Comparison of ENCODE assay signal across 8 cellular contexts in genomic region chr18:31943895-31944816, GRCh38. TPM values are rescaled to one million over a fixed set of nuclear protein-coding genes. Genes with fewer than 3 reads are reported as not detected.
DNase-seq lines count a peak whose midpoint lies in the region; ATAC-seq, FAIRE-seq and TF ChIP-seq lines count a peak whose summit lies in the region.

No MANE protein-coding gene starts in this region.

- 0 out of 2 replicates have a peak, but pooled peaks cover 10% of the 10 kb centered on the region for H4K20me1 ChIP-seq in K562 (replicated peaks; ENCODE audit: control insufficient read depth, insufficient read depth, low read length)

- H3K4me3 ChIP-seq in heart left ventricle (peak overlapping the region in 11 of 12 donors; percentile 70 to 97 (median 85)), K562 (peak overlapping the region; percentile 74), lower lobe of right lung (peak overlapping the region; percentile 95), urinary bladder (ENCODE audit: low read depth, low read length) (peak overlapping the region; percentile 47)

- POLR2A ChIA-PET in K562 (lab: Yijun Ruan, JAX), result interaction anchor here (0.6 to 2.3 kb wide), 4 partner anchors 13 to 745 kb away, joined by 3 to 5 read pairs (median 3); no protein-coding TSS in a partner anchor

- peak overlapping the region; percentile 100 for H3K4me2 ChIP-seq in K562 (ENCODE audit: insufficient read depth, low read length)

- H3K9me3 ChIP-seq in heart left ventricle (no peaks in the 10 kb centered on the region), K562 (replicated peaks; ENCODE audit: control insufficient read depth, insufficient read depth, low read depth, low read length) (no peaks in the 10 kb centered on the region), lower lobe of right lung (no peaks in the 10 kb centered on the region)

- H3K9me1 ChIP-seq in K562 (ENCODE audit: control insufficient read depth, insufficient read depth, low read length), result no peaks in the 10 kb centered on the region

- CTCF ChIA-PET in K562 (lab: Yijun Ruan, JAX; ENCODE audit: low intra/inter-chr PET ratio), result no interaction called here

- TF ChIP-seq RAD21 in K562 (CRISPR knock-in tag; conservative IDR thresholded peaks at IDR 0.05 in 1 of 2, IDR thresholded peaks at IDR 0.05 in 1 of 2), result no peak

- H3K36me3 ChIP-seq in heart left ventricle (no peaks in the 10 kb centered on the region), K562 (ENCODE audit: control insufficient read depth, insufficient read depth, low read length) (peaks cover 13% of the 10 kb centered on the region), lower lobe of right lung (no peaks in the 10 kb centered on the region), urinary bladder (ENCODE audit: insufficient read depth) (no peaks in the 10 kb centered on the region)

- intact Hi-C loops in heart left ventricle (cut with DNase I), result loop anchor here in 7 of 10 donors (2.0 to 10.0 kb wide), 7 partner anchors 35 to 151 kb away; partner anchors contain the start of genes RNF138 (in 5 of the 7) and RNF125 (in 1 of the 7)
- intact Hi-C loops in left ventricle myocardium superior (cut with micrococcal nuclease), result no loop called here
- intact Hi-C loops in K562 (cut with micrococcal nuclease), result loop anchor here (5.0 kb wide), 2 partner anchors 148 to 193 kb away; partner anchors contain the start of gene RNF138
- intact Hi-C loops in lower lobe of right lung (cut with DNase I), result no loop called here

- FAIRE-seq in K562 (lab: Jason Lieb, UNC), result peak; percentile 6

- H3K9ac ChIP-seq in K562 (ENCODE audit: insufficient read depth in 1 of 2, low read depth in 2 of 2, low read length in 2 of 2), result peak overlapping the region in 1 of 2 experiments; percentile 84; a peak in 3 of 4 replicates

- TF ChIP-seq POLR2A in heart left ventricle (IDR thresholded peaks at IDR 0.05), result no peak
- TF ChIP-seq POLR2A in K562 (conservative IDR thresholded peaks at IDR 0.05), result no peak

- H3K4me1 ChIP-seq in heart left ventricle (peaks cover 3 to 37% (median 29%) of the 10 kb centered on the region in 12 donors), K562 (replicated peaks in 1 of 2; ENCODE audit: control insufficient read depth in 2 of 2, insufficient read depth in 2 of 2, low read length in 2 of 2) (peaks cover 17 to 23% of the 10 kb centered on the region in 2 experiments; a peak in 4 of 5 replicates), lower lobe of right lung (peaks cover 33% of the 10 kb centered on the region), urinary bladder (ENCODE audit: insufficient read depth) (peaks cover 1% of the 10 kb centered on the region)

- H3K27me3 ChIP-seq in heart left ventricle (no peaks in the 10 kb centered on the region), K562 (ENCODE audit: control insufficient read depth in 2 of 2, insufficient read depth in 2 of 2, low read length in 2 of 2) (no peaks in the 10 kb centered on the region), lower lobe of right lung (ENCODE audit: low read depth) (no peaks in the 10 kb centered on the region)

- H3K27ac ChIP-seq in heart left ventricle, result peak overlapping the region in 7 of 12 donors; percentile 88 to 95 (median 92)
- peak overlapping the region; percentile 93 for H3K27ac ChIP-seq in K562 (ENCODE audit: extremely low read depth, low read depth, low read length)
- H3K27ac ChIP-seq in lower lobe of right lung, result peak overlapping the region; percentile 87
- no peak overlapping the region for H3K27ac ChIP-seq in urinary bladder (ENCODE audit: low read depth)

- DNase-seq in heart left ventricle, result no peak
- no peak for DNase-seq in left ventricle myocardium superior
- DNase-seq in K562 (ENCODE audit: extremely low read depth in 1 of 4, low spot score in 3 of 4), result peak in 3 of 4 experiments; percentile 20 to 41 (median 31)
- DNase-seq in lower lobe of right lung, result no peak
- DNase-seq in NCI-H1436 treated with DMSO at 0.1 percent for 48 hours (lab: John Stamatoyannopoulos, UW), result no peak
- no peak for DNase-seq in NCI-H2196 treated with DMSO at 0.1 percent for 48 hours (lab: John Stamatoyannopoulos, UW; ENCODE audit: unreplicated experiment)
- no peak for DNase-seq in medulla oblongata (ENCODE audit: extremely low spot score)

- no peak; the same call in 1 of the 2 replicates for TF ChIP-seq EP300 in K562 (IDR thresholded peaks at IDR 0.05; ENCODE audit: low read length)

- TF ChIP-seq CTCF in heart left ventricle (IDR thresholded peaks at IDR 0.05) (no peak), K562 (IDR thresholded peaks at IDR 0.05 in 2 of 3, conservative IDR thresholded peaks at IDR 0.05 in 1 of 3; ENCODE audit: insufficient read depth in 2 of 3, low read depth in 1 of 3, low read length in 3 of 3) (no peak; a peak in 1 of 6 replicates), lower lobe of right lung (IDR thresholded peaks at IDR 0.05) (no peak)

- BruUV-seq in K562 (replicated peaks; lab: Mats Ljungman, UMichigan), result no TSS peak

- ATAC-seq in heart left ventricle, result no peak
- ATAC-seq in left ventricle myocardium superior, result no peak
- no peak for ATAC-seq in K562
- ATAC-seq in lower lobe of right lung, result no peak

- in situ Hi-C loops in K562 (cut with MboI), result no loop called here

- H3K79me2 ChIP-seq in K562 (ENCODE audit: control insufficient read depth, insufficient read depth, low read length), result peaks cover 49% of the 10 kb centered on the region

- whole genome bisulfite sequencing in heart left ventricle, 4 donors, result 16 to 20% (median 17%) methylated on average over 15 of the region's 15 CpGs
- WGBS in K562 (ENCODE audit: insufficient coverage, low coverage, missing lambda C conversion rate), result 1% methylated on average over 15 of the region's 15 CpGs
- WGBS in urinary bladder, result 14% methylated on average over 15 of the region's 15 CpGs

- H2AFZ ChIP-seq in K562 (ENCODE audit: low read depth, low read length), result peak overlapping the region; percentile 99

TF ChIP-seq in K562, 482 proteins besides CTCF, POLR2A, EP300 and RAD21 (continues in another document):
- TF ChIP-seq DNMT1 (IDR thresholded peaks at IDR 0.05), result no peak
- 0 out of 4 replicates have a peak, but pooled peaks of 1 of the 2 experiments have one; percentile 26 for TF ChIP-seq KDM1A (IDR thresholded peaks at IDR 0.05)
- 0 out of 2 replicates have a peak, but pooled peaks have one; percentile 38 for TF ChIP-seq SMARCC2 (IDR thresholded peaks at IDR 0.05; ENCODE audit: low read depth)
- 0 out of 2 replicates have a peak, but pooled peaks have one; percentile 20 for TF ChIP-seq NCOR1 (IDR thresholded peaks at IDR 0.05)
- TF ChIP-seq KDM2B (CRISPR knock-in tag; IDR thresholded peaks at IDR 0.05), result no peak
- TF ChIP-seq L3MBTL2 (IDR thresholded peaks at IDR 0.05), result no peak
- no peak for TF ChIP-seq ILF3 (IDR thresholded peaks at IDR 0.05; ENCODE audit: borderline replicate concordance)
- peak in 1 of 2 experiments; percentile 29 for TF ChIP-seq E2F6 (IDR thresholded peaks at IDR 0.05; ENCODE audit: borderline replicate concordance in 1 of 2, extremely low read depth in 1 of 2, insufficient read depth in 1 of 2, insufficient read length in 1 of 2, low read depth in 1 of 2, low read length in 1 of 2, poor library complexity in 1 of 2, severe bottlenecking in 1 of 2)
- no peak for TF ChIP-seq MYNN (IDR thresholded peaks at IDR 0.05)
- TF ChIP-seq MYNN (CRISPR knock-in tag; IDR thresholded peaks at IDR 0.05), result no peak
- no peak for TF ChIP-seq MEF2D (tag; conservative IDR thresholded peaks at IDR 0.05; ENCODE audit: low read depth)
- TF ChIP-seq ZNF174 (CRISPR knock-in tag; IDR thresholded peaks at IDR 0.05), result no peak
- TF ChIP-seq TAL1 (IDR thresholded peaks at IDR 0.05), result peak; percentile 19; the same call in 1 of the 2 replicates
- TF ChIP-seq THRA (IDR thresholded peaks at IDR 0.05), result no peak
- TF ChIP-seq EGR1 (conservative IDR thresholded peaks at IDR 0.05), result peak; percentile 30; the same call in 1 of the 2 replicates

RNA-seq across cellular contexts. Expression of gene TRAPPC8, which starts 1.2 kb away (rescaled TPM):
- 10 to 100 TPM; 25.5 to 41.9 (median 31.0) TPM for total RNA-seq in heart left ventricle
- 10 to 100 TPM in 1 of 2 donors, 1 to 10 TPM in 1; 9.5 to 20.1 TPM for polyA plus RNA-seq in heart left ventricle
- 31.4 TPM for total RNA-seq in left ventricle myocardium superior
- 99.2 and 180 TPM in 2 replicates for total RNA-seq in K562 (2011; cell fraction: chromatin; rRNA removed; ENCODE audit: low replicate concordance)
- total RNA-seq in K562 (2011; cell fraction: nucleolus; rRNA removed), result 35.4 and 45.1 TPM in 2 replicates
- total RNA-seq in K562 (2011; cell fraction: nucleoplasm; rRNA removed), result 83.7 and 87.3 TPM in 2 replicates
- total RNA-seq in K562 (2014; rRNA removed), result 28.0 and 28.8 TPM in 2 replicates
- total RNA-seq in K562 (2014; rRNA removed; fragmentation: Illumina TruSeq; extraction: Trizol), result 49.2 and 58.0 TPM in 2 replicates
- 56.7 and 62.5 TPM in 2 replicates for total RNA-seq in K562 (2015; rRNA removed; fragmentation: Illumina TruSeq; extraction: Trizol)
- total RNA-seq in K562 (2021), result 44.6 and 52.4 TPM in 2 replicates
- polyA plus RNA-seq in K562 (2011; rRNA removed), result 111 and 115 TPM in 2 replicates
- polyA plus RNA-seq in K562 (2011; cell fraction: cytosol; rRNA removed), result 37.7 and 70.5 TPM in 2 replicates
- polyA plus RNA-seq in K562 (2011; cell fraction: nucleus; rRNA removed), result 148 and 192 TPM in 2 replicates
- 20.5 and 27.4 TPM in 2 replicates for polyA plus RNA-seq in K562 (2012)
- polyA plus RNA-seq in K562 (2014; fragmentation: Illumina TruSeq; extraction: Trizol), result 30.8 and 31.0 TPM in 2 replicates
- 10 to 100 TPM; 20.1 to 23.4 TPM for polyA plus RNA-seq in K562 (2014; fragmentation: Nextera tagmentation; extraction: Ambion mirVana)
- 35.6 and 51.2 TPM in 2 replicates for polyA plus RNA-seq in K562 (2014; rRNA removed)
- 151 and 174 TPM in 2 replicates for polyA minus RNA-seq in K562 (2011; rRNA and poly(A)+ RNA removed)
- 24.9 and 37.6 TPM in 2 replicates for polyA minus RNA-seq in K562 (2011; cell fraction: cytosol; rRNA and poly(A)+ RNA removed)
- polyA minus RNA-seq in K562 (2011; cell fraction: nucleus; rRNA and poly(A)+ RNA removed), result 34.6 and 61.4 TPM in 2 replicates
- total RNA-seq in lower lobe of right lung, result 47.3 TPM
- total RNA-seq in urinary bladder, result 119 TPM
- 18.2 TPM for polyA plus RNA-seq in urinary bladder

Comparison
In these comparisons a context has a peak if more than half of its experiments do, and no peak if none do; other contexts are left out.
1. intact Hi-C loops: an anchor here in heart left ventricle (2.0 to 10.0 kb wide) and K562 (5.0 kb wide); none called in left ventricle myocardium superior and lower lobe of right lung.
2. DNase-seq: peak in K562 (3 of 4); none in heart left ventricle (0 of 5), left ventricle myocardium superior (single experiment), lower lobe of right lung (single experiment), NCI-H1436 treated with DMSO at 0.1 percent for 48 hours (single experiment), NCI-H2196 treated with DMSO at 0.1 percent for 48 hours (single experiment) and medulla oblongata (single experiment).
3. Peak in every context shown above with its lines, with median percentiles within 50 percentile points of each other: H3K4me3 ChIP-seq.